ENCODE assay signal across 2 cellular contexts in the genomic region with DNA sequence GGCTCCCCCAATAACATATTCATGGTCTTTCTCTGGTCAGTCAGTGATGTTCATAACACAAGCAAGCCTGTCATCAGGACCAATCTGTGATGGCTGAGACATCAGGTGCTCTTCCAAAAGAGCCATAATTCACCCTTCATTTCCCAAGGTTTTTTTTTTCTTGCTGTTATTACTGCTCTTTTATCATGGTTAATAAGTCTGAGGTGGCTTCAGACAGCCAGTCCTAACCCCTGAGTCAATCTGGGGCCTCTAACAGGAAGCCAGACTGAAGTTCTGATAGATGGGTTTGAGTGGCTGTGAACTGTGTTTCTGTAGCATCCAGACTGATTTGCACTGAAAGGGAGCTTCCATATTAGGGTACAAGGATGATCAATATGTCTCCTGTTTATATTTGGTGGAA.
TF ChIP-seq lines count a peak whose summit lies in the region.

No MANE protein-coding gene starts in this region.

TF ChIP-seq in A549, 52 proteins besides CTCF, POLR2A, EP300 and RAD21 (continued from another document):
- TF ChIP-seq HDAC2 (IDR thresholded peaks at IDR 0.05) = no peak
- TF ChIP-seq JUNB (IDR thresholded peaks at IDR 0.05) = no peak
- no peak for TF ChIP-seq FOSB (CRISPR knock-in tag; IDR thresholded peaks at IDR 0.05)
- no peak for TF ChIP-seq FOXS1 (CRISPR knock-in tag; IDR thresholded peaks at IDR 0.05)
- no peak for TF ChIP-seq KDM1A (IDR thresholded peaks at IDR 0.05; ENCODE audit: low read depth)
- TF ChIP-seq RFX5 (IDR thresholded peaks at IDR 0.05) = no peak
- TF ChIP-seq, protein P1, sequence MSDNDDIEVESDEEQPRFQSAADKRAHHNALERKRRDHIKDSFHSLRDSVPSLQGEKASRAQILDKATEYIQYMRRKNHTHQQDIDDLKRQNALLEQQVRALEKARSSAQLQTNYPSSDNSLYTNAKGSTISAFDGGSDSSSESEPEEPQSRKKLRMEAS (IDR thresholded peaks at IDR 0.05) = no peak
- TF ChIP-seq, protein P2, sequence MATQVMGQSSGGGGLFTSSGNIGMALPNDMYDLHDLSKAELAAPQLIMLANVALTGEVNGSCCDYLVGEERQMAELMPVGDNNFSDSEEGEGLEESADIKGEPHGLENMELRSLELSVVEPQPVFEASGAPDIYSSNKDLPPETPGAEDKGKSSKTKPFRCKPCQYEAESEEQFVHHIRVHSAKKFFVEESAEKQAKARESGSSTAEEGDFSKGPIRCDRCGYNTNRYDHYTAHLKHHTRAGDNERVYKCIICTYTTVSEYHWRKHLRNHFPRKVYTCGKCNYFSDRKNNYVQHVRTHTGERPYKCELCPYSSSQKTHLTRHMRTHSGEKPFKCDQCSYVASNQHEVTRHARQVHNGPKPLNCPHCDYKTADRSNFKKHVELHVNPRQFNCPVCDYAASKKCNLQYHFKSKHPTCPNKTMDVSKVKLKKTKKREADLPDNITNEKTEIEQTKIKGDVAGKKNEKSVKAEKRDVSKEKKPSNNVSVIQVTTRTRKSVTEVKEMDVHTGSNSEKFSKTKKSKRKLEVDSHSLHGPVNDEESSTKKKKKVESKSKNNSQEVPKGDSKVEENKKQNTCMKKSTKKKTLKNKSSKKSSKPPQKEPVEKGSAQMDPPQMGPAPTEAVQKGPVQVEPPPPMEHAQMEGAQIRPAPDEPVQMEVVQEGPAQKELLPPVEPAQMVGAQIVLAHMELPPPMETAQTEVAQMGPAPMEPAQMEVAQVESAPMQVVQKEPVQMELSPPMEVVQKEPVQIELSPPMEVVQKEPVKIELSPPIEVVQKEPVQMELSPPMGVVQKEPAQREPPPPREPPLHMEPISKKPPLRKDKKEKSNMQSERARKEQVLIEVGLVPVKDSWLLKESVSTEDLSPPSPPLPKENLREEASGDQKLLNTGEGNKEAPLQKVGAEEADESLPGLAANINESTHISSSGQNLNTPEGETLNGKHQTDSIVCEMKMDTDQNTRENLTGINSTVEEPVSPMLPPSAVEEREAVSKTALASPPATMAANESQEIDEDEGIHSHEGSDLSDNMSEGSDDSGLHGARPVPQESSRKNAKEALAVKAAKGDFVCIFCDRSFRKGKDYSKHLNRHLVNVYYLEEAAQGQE (IDR thresholded peaks at IDR 0.05) = no peak
- TF ChIP-seq HEYL (CRISPR knock-in tag; IDR thresholded peaks at IDR 0.05) = no peak
- TF ChIP-seq HOXB5 (CRISPR knock-in tag; IDR thresholded peaks at IDR 0.05) = no peak
- TF ChIP-seq RNF2 (IDR thresholded peaks at IDR 0.05; ENCODE audit: borderline replicate concordance, low read depth) = no peak

TF ChIP-seq in HCT116, 20 proteins besides CTCF, POLR2A, EP300 and RAD21 (continued from another document):
- TF ChIP-seq EZH2 (IDR thresholded peaks at IDR 0.05) (no peak), JUND (IDR thresholded peaks at IDR 0.05) (no peak), TCF7L2 (IDR thresholded peaks at IDR 0.05; ENCODE audit: borderline replicate concordance, extremely low read depth, insufficient read depth, insufficient read length) (no peak), POLR2AphosphoS5 (IDR thresholded peaks at IDR 0.05; ENCODE audit: low read depth, low read length) (no peak), CBX3 (IDR thresholded peaks at IDR 0.05; ENCODE audit: low read depth) (no peak), CEBPB (IDR thresholded peaks at IDR 0.05; ENCODE audit: low read depth) (no peak)
- TF ChIP-seq, protein P3, sequence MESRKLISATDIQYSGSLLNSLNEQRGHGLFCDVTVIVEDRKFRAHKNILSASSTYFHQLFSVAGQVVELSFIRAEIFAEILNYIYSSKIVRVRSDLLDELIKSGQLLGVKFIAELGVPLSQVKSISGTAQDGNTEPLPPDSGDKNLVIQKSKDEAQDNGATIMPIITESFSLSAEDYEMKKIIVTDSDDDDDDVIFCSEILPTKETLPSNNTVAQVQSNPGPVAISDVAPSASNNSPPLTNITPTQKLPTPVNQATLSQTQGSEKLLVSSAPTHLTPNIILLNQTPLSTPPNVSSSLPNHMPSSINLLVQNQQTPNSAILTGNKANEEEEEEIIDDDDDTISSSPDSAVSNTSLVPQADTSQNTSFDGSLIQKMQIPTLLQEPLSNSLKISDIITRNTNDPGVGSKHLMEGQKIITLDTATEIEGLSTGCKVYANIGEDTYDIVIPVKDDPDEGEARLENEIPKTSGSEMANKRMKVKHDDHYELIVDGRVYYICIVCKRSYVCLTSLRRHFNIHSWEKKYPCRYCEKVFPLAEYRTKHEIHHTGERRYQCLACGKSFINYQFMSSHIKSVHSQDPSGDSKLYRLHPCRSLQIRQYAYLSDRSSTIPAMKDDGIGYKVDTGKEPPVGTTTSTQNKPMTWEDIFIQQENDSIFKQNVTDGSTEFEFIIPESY (IDR thresholded peaks at IDR 0.05; ENCODE audit: extremely low read depth, insufficient replicate concordance, low read length) = no peak
